In genomic region chr3:169966086-169966950, GRCh38 we compare ENCODE assay signal across 8 cellular contexts. TPM values are rescaled to one million over a fixed set of nuclear protein-coding genes. Genes with fewer than 3 reads are reported as not detected.
DNase-seq lines count a peak whose midpoint lies in the region; ATAC-seq and TF ChIP-seq lines count a peak whose summit lies in the region.

Gene SEC62, plus strand, starts transcription at chr3:169966807. Its CDS starts 16 bp downstream, at chr3:169966823.

- H3K9ac ChIP-seq in endodermal cell (ENCODE audit: extremely low read depth, low read length, poor library complexity, severe bottlenecking): peak within 1 kb of the TSS; percentile 90

- peaks cover 14% of the 10 kb centered on the region for H3K36me3 Mint-ChIP-seq in activated CD8-positive, alpha-beta memory T cell treated with anti-CD3 and anti-CD28 coated beads, Interleukin-2, amount 10 ng/mL, durations not matched to agents 7 days and 5 days
- H3K36me3 Mint-ChIP-seq in endodermal cell (ENCODE audit: low read depth): no peaks in the 10 kb centered on the region

- peak; percentile 68 for TF ChIP-seq CTCF in endodermal cell (conservative IDR thresholded peaks at IDR 0.05)

- peaks cover 41% of the 10 kb centered on the region for H3K4me1 Mint-ChIP-seq in activated CD8-positive, alpha-beta memory T cell treated with anti-CD3 and anti-CD28 coated beads, Interleukin-2, amount 10 ng/mL, durations not matched to agents 7 days and 5 days
- H3K4me1 Mint-ChIP-seq in endodermal cell: peaks cover 28% of the 10 kb centered on the region

- in situ Hi-C loops in Caki2 (cut with HindIII; ENCODE audit: low pct_unique_long_range_greater_than_20kb, low sequenced_read_pairs): no loop called here

- H3K36me3 ChIP-seq in endodermal cell (ENCODE audit: control insufficient read depth, insufficient read depth, low read length) (peaks cover 13% of the 10 kb centered on the region), mesodermal cell (ENCODE audit: control insufficient read depth, insufficient read depth, low read length) (peaks cover 13% of the 10 kb centered on the region)

- H3K4me3 ChIP-seq in endodermal cell (ENCODE audit: low read length): peak within 1 kb of the TSS; percentile 96
- H3K4me3 ChIP-seq in mesodermal cell (ENCODE audit: extremely low read depth, insufficient read depth, low read length, poor library complexity, severe bottlenecking): peak within 1 kb of the TSS; percentile 70

- no peaks in the 10 kb centered on the region for H3K27me3 ChIP-seq in endodermal cell (ENCODE audit: control insufficient read depth, insufficient read depth, low read length, poor library complexity, severe bottlenecking)

- peaks cover 4% of the 10 kb centered on the region for H3K4me1 ChIP-seq in endodermal cell (ENCODE audit: control insufficient read depth, insufficient read depth, low read length)
- no peaks in the 10 kb centered on the region for H3K4me1 ChIP-seq in mesodermal cell (ENCODE audit: control insufficient read depth, insufficient read depth, low read length, poor library complexity, severe bottlenecking)

- H3K9me3 Mint-ChIP-seq in activated CD8-positive, alpha-beta memory T cell treated with anti-CD3 and anti-CD28 coated beads, Interleukin-2, amount 10 ng/mL, durations not matched to agents 7 days and 5 days (ENCODE audit: low read depth): peaks cover 2% of the 10 kb centered on the region
- H3K9me3 Mint-ChIP-seq in endodermal cell: no peaks in the 10 kb centered on the region

- peak within 1 kb of the TSS; percentile 93 for H3K27ac Mint-ChIP-seq in activated CD8-positive, alpha-beta memory T cell treated with anti-CD3 and anti-CD28 coated beads, Interleukin-2, amount 10 ng/mL, durations not matched to agents 7 days and 5 days
- H3K27ac Mint-ChIP-seq in endodermal cell: peak within 1 kb of the TSS; percentile 98

- CTCF ChIA-PET in activated CD8-positive, alpha-beta memory T cell treated with anti-CD3 and anti-CD28 coated beads, Interleukin-2, amount 10 ng/mL, durations not matched to agents 7 days and 5 days (lab: Charles Lee): interaction anchor here (0.9 to 2.7 kb wide), 12 partner anchors 12 to 197 kb away, joined by 3 to 10 read pairs (median 4); partner anchors contain the start of genes ACTRT3 and GPR160

- H3K27ac ChIP-seq in endodermal cell (ENCODE audit: low read depth, low read length) (peak within 1 kb of the TSS; percentile 92), mesodermal cell (ENCODE audit: low read depth, low read length, severe bottlenecking) (peak within 1 kb of the TSS; percentile 94)

- peak; percentile 90 for ATAC-seq in GM21381 (IDR thresholded peaks at IDR 0.05; ENCODE audit: unreplicated experiment)
- ATAC-seq in activated CD8-positive, alpha-beta memory T cell treated with anti-CD3 and anti-CD28 coated beads, Interleukin-2, amount 10 ng/mL, durations not matched to agents 7 days and 5 days: peak; percentile 91

- DNase-seq in Caki2 (ENCODE audit: low read depth): peak; percentile 94
- DNase-seq in HUDEP-2 (lab: John Stamatoyannopoulos, UW; ENCODE audit: unreplicated experiment in 76 of 76): peak in 73 of 76 experiments; percentile 43 to 92 (median 83)
- peak; percentile 88 for DNase-seq in NOMO-1 treated with dmso at 0.1 percent for 144 hours (lab: John Stamatoyannopoulos, UW; ENCODE audit: unreplicated experiment)
- peak; percentile 94 for DNase-seq in activated CD8-positive, alpha-beta memory T cell treated with anti-CD3 and anti-CD28 coated beads, Interleukin-2, amount 10 ng/mL, durations not matched to agents 7 days and 5 days
- DNase-seq in endodermal cell: peak; percentile 98
- peak; percentile 89 for DNase-seq in stimulated activated CD8-positive, alpha-beta memory T cell treated with anti-CD3 and anti-CD28 coated beads, Interleukin-15, amount 100 ng/mL, for 4 hours (ENCODE audit: low read depth in 2 of 2)

- H3K4me3 Mint-ChIP-seq in activated CD8-positive, alpha-beta memory T cell treated with anti-CD3 and anti-CD28 coated beads, Interleukin-2, amount 10 ng/mL, durations not matched to agents 7 days and 5 days: peak within 1 kb of the TSS; percentile 80
- H3K4me3 Mint-ChIP-seq in endodermal cell: peak within 1 kb of the TSS; percentile 84

- no peaks in the 10 kb centered on the region for H3K27me3 Mint-ChIP-seq in activated CD8-positive, alpha-beta memory T cell treated with anti-CD3 and anti-CD28 coated beads, Interleukin-2, amount 10 ng/mL, durations not matched to agents 7 days and 5 days
- peaks cover 8% of the 10 kb centered on the region for H3K27me3 Mint-ChIP-seq in endodermal cell (ENCODE audit: insufficient read depth)

- H3K9me3 ChIP-seq in endodermal cell (ENCODE audit: control insufficient read depth, low read length) (no peaks in the 10 kb centered on the region), mesodermal cell (ENCODE audit: control insufficient read depth, low read length) (no peaks in the 10 kb centered on the region)

- 3 to 32% methylated on average over 10 to 47 of the region's 47 CpGs for whole genome bisulfite sequencing in endodermal cell (ENCODE audit: insufficient coverage in 1 of 2, insufficient read length in 1 of 2), 2 experiments
- 7 to 22% methylated on average over 19 to 33 of the region's 47 CpGs for WGBS in mesodermal cell (ENCODE audit: insufficient coverage in 2 of 2), 2 experiments

RNA-seq across cellular contexts. Expression of gene SEC62, which starts in this region (rescaled TPM):
- 10.3 and 16.8 TPM in 2 replicates for total RNA-seq in Caki2 (2014; rRNA removed; shearing (Covaris generic); ENCODE audit: low replicate concordance)
- total RNA-seq in activated CD8-positive, alpha-beta memory T cell treated with anti-CD3 and anti-CD28 coated beads, Interleukin-2, amount 10 ng/mL, durations not matched to agents 7 days and 5 days: 10 to 100 TPM; 36.0 to 47.7 TPM
- 10 to 100 TPM; 48.7 to 64.4 TPM for total RNA-seq in endodermal cell
- 57.8 TPM for polyA plus RNA-seq in endodermal cell (2013, experiment 1 of 2)
- 55.0 TPM for polyA plus RNA-seq in endodermal cell (2013, experiment 2 of 2)
- 58.9 TPM for polyA plus RNA-seq in mesodermal cell (2013, experiment 1 of 2)
- 74.6 TPM for polyA plus RNA-seq in mesodermal cell (2013, experiment 2 of 2)

Comparison
In these comparisons a context has a peak if more than half of its experiments do, and no peak if none do; other contexts are left out.
1. Peak in every context shown above with its lines: DNase-seq, ATAC-seq, H3K4me3 ChIP-seq and H3K27ac ChIP-seq.